10 cellular contexts compared by ENCODE assay signal in the genomic region with DNA sequence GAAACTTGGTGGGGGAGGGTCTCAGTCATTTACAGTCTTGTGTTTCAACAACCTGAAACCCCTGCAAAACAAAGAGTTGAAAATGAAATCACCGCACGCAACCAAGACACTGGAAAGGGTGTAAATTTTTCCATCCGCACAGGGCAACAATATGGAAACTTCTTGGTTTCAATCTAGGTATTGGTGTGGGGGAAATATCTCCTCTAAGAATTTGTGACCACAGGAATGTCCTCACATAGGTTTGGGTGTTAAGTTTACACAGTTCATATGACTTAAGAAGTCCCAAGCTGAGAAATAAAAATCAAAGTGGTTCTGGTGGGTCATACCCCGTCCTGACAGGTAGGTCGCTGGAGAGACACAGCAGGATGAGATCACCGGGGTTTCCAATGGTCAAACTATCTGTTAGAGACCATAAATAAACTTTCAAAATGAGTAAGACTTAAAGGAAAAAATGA. TPM values are rescaled to one million over a fixed set of nuclear protein-coding genes. Genes with fewer than 3 reads are reported as not detected.
DNase-seq lines count a peak whose midpoint lies in the region; ATAC-seq and TF ChIP-seq lines count a peak whose summit lies in the region.
"Had no signal": no experiment of that assay in that cellular context is flagged by ENCODE, and none has a peak within 500 bp of the region (broad histone marks: within the 10 kb centered on the region; RNA-seq: fewer than 3 reads in every experiment).

No MANE protein-coding gene starts in this region.

- no peak for TF ChIP-seq CTCF in heart right ventricle (IDR thresholded peaks at IDR 0.05)

- H3K36me3 Mint-ChIP-seq in activated CD4-positive, alpha-beta T cell treated with anti-CD3 and anti-CD28 coated beads, Interleukin-2, amount 10 ng/mL, durations not matched to agents 24 days and 14 days (ENCODE audit: low read depth): peaks cover 6% of the 10 kb centered on the region

- no peaks in the 10 kb centered on the region for H3K9me3 ChIP-seq in heart right ventricle

- peaks cover 0 to 9% (median 0%) of the 10 kb centered on the region in 7 donors for H3K27me3 ChIP-seq in heart right ventricle

- H3K4me3 Mint-ChIP-seq in activated CD4-positive, alpha-beta T cell treated with anti-CD3 and anti-CD28 coated beads, Interleukin-2, amount 10 ng/mL, durations not matched to agents 24 days and 14 days: peak overlapping the region; percentile 72

- H3K9me3 Mint-ChIP-seq in activated CD4-positive, alpha-beta T cell treated with anti-CD3 and anti-CD28 coated beads, Interleukin-2, amount 10 ng/mL, durations not matched to agents 24 days and 14 days: peaks cover 4% of the 10 kb centered on the region

- H3K27ac Mint-ChIP-seq in activated CD4-positive, alpha-beta T cell treated with anti-CD3 and anti-CD28 coated beads, Interleukin-2, amount 10 ng/mL, durations not matched to agents 24 days and 14 days: peak overlapping the region; percentile 93

- intact Hi-C loops in activated CD4-positive, alpha-beta T cell treated with anti-CD3 and anti-CD28 coated beads, Interleukin-2, amount 10 ng/mL, durations not matched to agents 24 days and 14 days (cut with micrococcal nuclease): loop anchor here (1.0 to 5.0 kb wide), 14 partner anchors 13 to 1764 kb away; partner anchors contain the start of gene TJP2
- intact Hi-C loops in heart right ventricle (cut with DNase I): no loop called here

- H3K4me1 Mint-ChIP-seq in activated CD4-positive, alpha-beta T cell treated with anti-CD3 and anti-CD28 coated beads, Interleukin-2, amount 10 ng/mL, durations not matched to agents 24 days and 14 days: peaks cover 47% of the 10 kb centered on the region

- no peaks in the 10 kb centered on the region for H3K4me1 ChIP-seq in heart right ventricle

- no peaks in the 10 kb centered on the region for H3K36me3 ChIP-seq in heart right ventricle

- peak; percentile 77 for DNase-seq in activated CD4-positive, alpha-beta T cell treated with anti-CD3 and anti-CD28 coated beads, Interleukin-2, amount 10 ng/mL, durations not matched to agents 24 days and 14 days
- DNase-seq in activated CD4-positive, alpha-beta T cell treated with anti-CD3 and anti-CD28 coated beads for 1 hour: no peak
- DNase-seq in stimulated activated CD8-positive, alpha-beta memory T cell treated with anti-CD3 and anti-CD28 coated beads, Interleukin-15, amount 100 ng/mL, for 48 hours (ENCODE audit: low read depth in 2 of 2): peak; percentile 39 to 52
- DNase-seq in heart right ventricle: no peak
- DNase-seq in SW 1271 (lab: John Stamatoyannopoulos, UW): no peak
- no peak for DNase-seq in epidermal melanocyte (ENCODE audit: insufficient read length, low spot score)
- DNase-seq: NCI-H1436 had no signal

- no peak overlapping the region for H3K4me3 ChIP-seq in heart right ventricle

- H3K27ac ChIP-seq in heart right ventricle: no peak overlapping the region

- peaks cover 2% of the 10 kb centered on the region for H3K27me3 Mint-ChIP-seq in activated CD4-positive, alpha-beta T cell treated with anti-CD3 and anti-CD28 coated beads, Interleukin-2, amount 10 ng/mL, durations not matched to agents 24 days and 14 days

- peak; percentile 74 for ATAC-seq in GM21576 (IDR thresholded peaks at IDR 0.05; ENCODE audit: unreplicated experiment)
- ATAC-seq in HG03432 (IDR thresholded peaks at IDR 0.05; ENCODE audit: unreplicated experiment): peak; percentile 86
- no peak for ATAC-seq in heart right ventricle

- WGBS in heart right ventricle, 2 donors: 91 to 97% methylated on average over 6 of the region's 6 CpGs

RNA-seq across cellular contexts. Expression of gene PIP5K1B, which starts 51.9 kb away (rescaled TPM):
- 56.6 and 58.8 TPM in 2 replicates for total RNA-seq in activated CD4-positive, alpha-beta T cell treated with anti-CD3 and anti-CD28 coated beads, Interleukin-2, amount 10 ng/mL, durations not matched to agents 24 days and 14 days
- total RNA-seq in heart right ventricle: 10 to 100 TPM; 32.2 to 90.8 (median 49.7) TPM
- 10 to 100 TPM in 1 of 2 donors, 1 to 10 TPM in 1; 5.6 to 23.3 TPM for polyA plus RNA-seq in heart right ventricle
- total RNA-seq: A673 had no signal

Comparison
In these comparisons a context has a peak if more than half of its experiments do, and no peak if none do; other contexts are left out.
1. DNase-seq: peak in activated CD4-positive, alpha-beta T cell treated with anti-CD3 and anti-CD28 coated beads, Interleukin-2, amount 10 ng/mL, durations not matched to agents 24 days and 14 days (single experiment) and stimulated activated CD8-positive, alpha-beta memory T cell treated with anti-CD3 and anti-CD28 coated beads, Interleukin-15, amount 100 ng/mL, for 48 hours (2 of 2); none in activated CD4-positive, alpha-beta T cell treated with anti-CD3 and anti-CD28 coated beads for 1 hour (single experiment), heart right ventricle (0 of 2), SW 1271 (0 of 2) and epidermal melanocyte (single experiment).
2. ATAC-seq: peak in GM21576 (single experiment) and HG03432 (single experiment); none in heart right ventricle (0 of 8).